ENCODE assay signal across 26 cellular contexts in the genomic region with DNA sequence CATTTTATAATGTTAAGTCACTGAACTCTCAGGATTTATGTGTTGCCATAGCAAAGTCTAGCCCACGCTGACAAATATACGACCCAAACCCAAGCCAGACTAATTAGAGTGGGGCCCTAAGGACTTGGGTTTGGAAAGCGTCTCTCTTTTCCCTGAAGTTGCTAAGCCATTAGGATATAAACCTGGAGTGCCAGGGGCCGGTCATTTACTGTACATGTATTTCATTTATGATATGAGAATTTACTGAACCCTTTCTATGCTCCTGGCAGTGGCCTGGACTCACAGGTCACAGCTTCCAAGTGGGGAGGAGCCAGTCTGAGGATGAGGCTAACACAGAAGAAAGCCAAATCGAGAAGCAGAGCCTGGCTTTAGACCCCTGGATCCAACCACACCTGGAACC. TPM values are rescaled to one million over a fixed set of nuclear protein-coding genes. Genes with fewer than 3 reads are reported as not detected.
"Had no signal": no experiment of that assay in that cellular context is flagged by ENCODE, and none has a peak within 500 bp of the region (broad histone marks: within the 10 kb centered on the region; RNA-seq: fewer than 3 reads in every experiment).

No MANE protein-coding gene starts in this region.

- H3K4me1 ChIP-seq: esophagus squamous epithelium, gastroesophageal sphincter, spleen, tibial artery, upper lobe of left lung, vagina had no signal

- DNase-seq: effector memory CD8-positive, alpha-beta T cell; esophagus squamous epithelium; foreskin fibroblast; glutamatergic neuron; immature natural killer cell; kidney; left cardiac atrium; left ventricle myocardium superior; mesendoderm; naive thymus-derived CD4-positive, alpha-beta T cell; ovary; right cardiac atrium; stimulated activated CD4-positive, alpha-beta T cell treated with anti-CD3 and anti-CD28 coated beads, Interleukin-15, amount 100 ng/mL, for 24 hours; stimulated activated CD4-positive, alpha-beta T cell treated with anti-CD3 and anti-CD28 coated beads, Interleukin-1b, Interleukin-23, amount 100 ng/mL, for 48 hours; stimulated activated CD4-positive, alpha-beta T cell treated with anti-CD3 and anti-CD28 coated beads, Interleukin-4, amount 100 ng/mL, for 24 hours; upper lobe of left lung had no signal

- H3K4me3 Mint-ChIP-seq: effector memory CD8-positive, alpha-beta T cell; immature natural killer cell; naive thymus-derived CD4-positive, alpha-beta T cell; neural crest cell; stimulated activated memory B cell treated with anti-CD40 and anti-IgM and Interleukin-4, amounts not matched to agents 10 μg/mL and 1 μg/mL and 100 μg/mL, for 72 hours; stimulated activated naive CD8-positive, alpha-beta T cell treated with anti-CD3 and anti-CD28 coated beads, Interleukin-15, Interleukin-2, amounts not matched to agents 100 ng/mL and 50 ng/mL, for 24 hours had no signal

- H3K36me3 Mint-ChIP-seq: immature natural killer cell; naive thymus-derived CD4-positive, alpha-beta T cell; stimulated activated memory B cell treated with anti-CD40 and anti-IgM and Interleukin-4, amounts not matched to agents 10 μg/mL and 1 μg/mL and 100 μg/mL, for 72 hours had no signal

- H3K4me1 Mint-ChIP-seq: immature natural killer cell; neural crest cell; stimulated activated memory B cell treated with anti-CD40 and anti-IgM and Interleukin-4, amounts not matched to agents 10 μg/mL and 1 μg/mL and 100 μg/mL, for 72 hours had no signal

- H3K9me3 ChIP-seq: esophagus squamous epithelium, ovary, tibial artery, upper lobe of left lung, vagina had no signal

- H3K27ac Mint-ChIP-seq: effector memory CD8-positive, alpha-beta T cell; immature natural killer cell; naive thymus-derived CD4-positive, alpha-beta T cell; progenitor cell of endocrine pancreas; stimulated activated memory B cell treated with anti-CD40 and anti-IgM and Interleukin-4, amounts not matched to agents 10 μg/mL and 1 μg/mL and 100 μg/mL, for 72 hours; stimulated activated naive CD8-positive, alpha-beta T cell treated with anti-CD3 and anti-CD28 coated beads, Interleukin-15, Interleukin-2, amounts not matched to agents 100 ng/mL and 50 ng/mL, for 24 hours had no signal

- H3K4me3 ChIP-seq: esophagus squamous epithelium, gastroesophageal sphincter, lung, ovary, spleen, tibial artery, upper lobe of left lung, vagina had no signal

- H3K27ac ChIP-seq: epithelial cell of prostate, esophagus squamous epithelium, gastroesophageal sphincter, ovary, spleen, tibial artery, upper lobe of left lung, vagina had no signal

- H3K27me3 ChIP-seq: gastroesophageal sphincter, ovary, tibial artery, upper lobe of left lung, vagina had no signal

- H3K9me3 Mint-ChIP-seq: effector memory CD8-positive, alpha-beta T cell; neural crest cell; stimulated activated naive CD8-positive, alpha-beta T cell treated with anti-CD3 and anti-CD28 coated beads, Interleukin-15, Interleukin-2, amounts not matched to agents 100 ng/mL and 50 ng/mL, for 24 hours had no signal

- ATAC-seq: effector memory CD8-positive, alpha-beta T cell; gastroesophageal sphincter; left cardiac atrium; left ventricle myocardium superior; naive thymus-derived CD4-positive, alpha-beta T cell; right cardiac atrium; stimulated activated memory B cell treated with anti-CD40 and anti-IgM and Interleukin-4, amounts not matched to agents 10 μg/mL and 1 μg/mL and 100 μg/mL, for 72 hours had no signal

- H3K36me3 ChIP-seq: esophagus squamous epithelium, gastroesophageal sphincter, ovary, spleen, tibial artery, upper lobe of left lung, vagina had no signal

RNA-seq across cellular contexts. Expression of gene GFPT2, which starts 46.8 kb away (rescaled TPM):
- polyA plus RNA-seq: immature natural killer cell; naive thymus-derived CD4-positive, alpha-beta T cell had no signal
